In genomic region chr3:73729969-73730440, GRCh38 we compare ENCODE assay signal across 17 cellular contexts.
DNase-seq lines count a peak whose midpoint lies in the region; ATAC-seq, FAIRE-seq and TF ChIP-seq lines count a peak whose summit lies in the region.
"Had no signal": no experiment of that assay in that cellular context is flagged by ENCODE, and none has a peak within 500 bp of the region (broad histone marks: within the 10 kb centered on the region; RNA-seq: fewer than 3 reads in every experiment).

No MANE protein-coding gene starts in this region.

- no peaks in the 10 kb centered on the region for H3K4me1 ChIP-seq in kidney (ENCODE audit: control insufficient read depth in 1 of 2, insufficient read depth in 1 of 2, low read depth in 1 of 2, low read length in 2 of 2)
- peaks cover 0 to 26% (median 22%) of the 10 kb centered on the region in 4 donors for H3K4me1 ChIP-seq in sigmoid colon
- H3K4me1 ChIP-seq in thyroid gland = no peaks in the 10 kb centered on the region

- H3K9me3 ChIP-seq in kidney (ENCODE audit: control insufficient read depth in 1 of 2, low read length in 2 of 2) (no peaks in the 10 kb centered on the region), sigmoid colon (no peaks in the 10 kb centered on the region), thyroid gland (no peaks in the 10 kb centered on the region)
- H3K9me3 ChIP-seq: ovary had no signal

- FAIRE-seq in kidney (lab: Jason Lieb, UNC) = no peak

- H3K4me3 ChIP-seq in choroid plexus epithelial cell (ENCODE audit: low read depth, low read length) = no peak overlapping the region
- no peak overlapping the region for H3K4me3 ChIP-seq in kidney (ENCODE audit: low read length in 2 of 2)
- H3K4me3 ChIP-seq in sigmoid colon = no peak overlapping the region
- no peak overlapping the region for H3K4me3 ChIP-seq in thyroid gland (replicated peaks in 1 of 3)
- H3K4me3 ChIP-seq: ovary had no signal

- no peak for ATAC-seq in GM21717 (IDR thresholded peaks at IDR 0.05; ENCODE audit: unreplicated experiment)

- 74 to 82% methylated on average over 9 of the region's 9 CpGs for WGBS in sigmoid colon, 2 donors
- WGBS in thyroid gland, 2 donors = 40 to 61% methylated on average over 8 to 9 of the region's 9 CpGs

- intact Hi-C loops in kidney (cut with DNase I) = no loop called here
- intact Hi-C loops in sigmoid colon (cut with DNase I) = loop anchor here (5.0 kb wide), 2 partner anchors 218 to 308 kb away; no protein-coding TSS in a partner anchor
- intact Hi-C loops in thyroid gland (cut with DNase I) = no loop called here

- H3K36me3 ChIP-seq in kidney (ENCODE audit: control insufficient read depth in 1 of 2, insufficient read depth in 2 of 2, low read length in 2 of 2) (no peaks in the 10 kb centered on the region), sigmoid colon (no peaks in the 10 kb centered on the region), thyroid gland (no peaks in the 10 kb centered on the region)
- H3K36me3 ChIP-seq: ovary had no signal

- TF ChIP-seq CTCF in choroid plexus epithelial cell (conservative IDR thresholded peaks at IDR 0.05; ENCODE audit: low read depth, low read length) (no peak), kidney (IDR thresholded peaks at IDR 0.05; ENCODE audit: borderline replicate concordance, extremely low read depth, insufficient read depth) (no peak), sigmoid colon (IDR thresholded peaks at IDR 0.05) (no peak), thyroid gland (IDR thresholded peaks at IDR 0.05) (no peak)

- no peak for TF ChIP-seq EP300 in sigmoid colon (IDR thresholded peaks at IDR 0.05)

- no peak overlapping the region for H3K9ac ChIP-seq in kidney (ENCODE audit: low read length in 2 of 2)

- no peak for TF ChIP-seq POLR2A in sigmoid colon (IDR thresholded peaks at IDR 0.05)
- no peak for TF ChIP-seq POLR2A in thyroid gland (IDR thresholded peaks at IDR 0.05)

- DNase-seq in LHCN-M2 (ENCODE audit: low read depth) (peak; percentile 95), choroid plexus epithelial cell (ENCODE audit: low read depth) (peak; percentile 43), kidney (peak; percentile 89), sigmoid colon (peak; percentile 73), NCI-H1417 (lab: John Stamatoyannopoulos, UW) (no peak), thyroid gland (no peak), RKO (ENCODE audit: low spot score) (no peak)
- DNase-seq: activated CD4-positive, alpha-beta T cell treated with anti-CD3 and anti-CD28 coated beads for 4 hours; activated CD8-positive, alpha-beta memory T cell treated with anti-CD3 and anti-CD28 coated beads, Interleukin-2, amount 50 U/mL, for 4 hours; activated naive CD4-positive, alpha-beta T cell; GF-D8; midbrain; NCI-H2171 treated with DMSO at 0.1 percent for 48 hours; ovary; SIG-M5; stimulated activated CD4-positive, alpha-beta T cell treated with anti-CD3 and anti-CD28 coated beads, Interleukin-12 subunit alpha, Interleukin-12 subunit beta, amount 100 ng/mL, for 4 hours had no signal

- no peaks in the 10 kb centered on the region for H3K27me3 ChIP-seq in sigmoid colon
- no peaks in the 10 kb centered on the region for H3K27me3 ChIP-seq in thyroid gland
- H3K27me3 ChIP-seq: ovary had no signal

- H3K27ac ChIP-seq in kidney (ENCODE audit: low read depth in 2 of 2, low read length in 2 of 2) = no peak overlapping the region
- peak overlapping the region in 1 of 4 donors; percentile 15 for H3K27ac ChIP-seq in sigmoid colon
- H3K27ac ChIP-seq in thyroid gland = no peak overlapping the region
- H3K27ac ChIP-seq: ovary had no signal

Comparison
In these comparisons a context has a peak if more than half of its experiments do, and no peak if none do; other contexts are left out.
1. DNase-seq: peak in LHCN-M2 (single experiment), choroid plexus epithelial cell (single experiment), kidney (single experiment) and sigmoid colon (single experiment); none in NCI-H1417 (0 of 3), thyroid gland (0 of 2) and RKO (single experiment).